ENCODE assay signal across 18 cellular contexts in genomic region chr17:63545302-63545928, GRCh38. TPM values are rescaled to one million over a fixed set of nuclear protein-coding genes. Genes with fewer than 3 reads are reported as not detected.
DNase-seq lines count a peak whose midpoint lies in the region; ATAC-seq and TF ChIP-seq lines count a peak whose summit lies in the region.
"Had no signal": no experiment of that assay in that cellular context is flagged by ENCODE, and none has a peak within 500 bp of the region (broad histone marks: within the 10 kb centered on the region; RNA-seq: fewer than 3 reads in every experiment).

No MANE protein-coding gene starts in this region.

- no peak for TF ChIP-seq CTCF in mammary epithelial cell (conservative IDR thresholded peaks at IDR 0.05 in 1 of 2, IDR thresholded peaks at IDR 0.05 in 1 of 2; ENCODE audit: extremely low read depth in 1 of 2, insufficient read depth in 1 of 2, low read depth in 1 of 2, low read length in 2 of 2)

- H3K79me2 ChIP-seq in mammary epithelial cell (ENCODE audit: insufficient read depth, low read length) = peaks cover 1% of the 10 kb centered on the region

- 3% methylated on average over 2 of the region's 2 CpGs for WGBS in mammary epithelial cell (ENCODE audit: low coverage, missing lambda C conversion rate)

- no TSS peak for BruUV-seq in mammary epithelial cell (replicated peaks; lab: Mats Ljungman, UMichigan)

- no peak overlapping the region for H3K4me2 ChIP-seq in mammary epithelial cell (ENCODE audit: insufficient read depth, low read depth, low read length)

- dilution Hi-C loops in mammary epithelial cell (cut with HindIII; ENCODE audit: low sequenced_read_pairs) = no loop called here

- H3K4me3 ChIP-seq in H7 (ENCODE audit: insufficient read depth, low read depth, low read length) (no peak overlapping the region), mammary epithelial cell (replicated peaks in 1 of 3; ENCODE audit: insufficient read depth in 1 of 3, low read depth in 2 of 3, low read length in 3 of 3) (no peak overlapping the region)
- no peak overlapping the region for H3K4me3 ChIP-seq in effector memory CD4-positive, alpha-beta T cell (ENCODE audit: insufficient read depth, low read depth, low read length, poor library complexity, severe bottlenecking)

- H3K9me3 ChIP-seq in mammary epithelial cell (replicated peaks; ENCODE audit: insufficient read depth, low read length) = no peaks in the 10 kb centered on the region
- H3K9me3 ChIP-seq in effector memory CD4-positive, alpha-beta T cell (ENCODE audit: control insufficient read depth, low read length) = no peaks in the 10 kb centered on the region

- no peaks in the 10 kb centered on the region for H3K36me3 ChIP-seq in H7 (replicated peaks; ENCODE audit: control insufficient read depth, insufficient read depth, low read length)
- H3K36me3 ChIP-seq in mammary epithelial cell (ENCODE audit: insufficient read depth, low read length) = no peaks in the 10 kb centered on the region
- H3K36me3 ChIP-seq in effector memory CD4-positive, alpha-beta T cell (ENCODE audit: control insufficient read depth, insufficient read depth, low read length) = no peaks in the 10 kb centered on the region

- in situ Hi-C loops in mammary epithelial cell (cut with MboI; ENCODE audit: low sequenced_read_pairs in 2 of 2) = no loop called here

- no peak overlapping the region for H3K27ac ChIP-seq in mammary epithelial cell (ENCODE audit: insufficient read depth, low read depth, low read length)
- H3K27ac ChIP-seq in effector memory CD4-positive, alpha-beta T cell (ENCODE audit: insufficient read depth, low read length, poor library complexity, severe bottlenecking) = no peak overlapping the region
- H3K27ac ChIP-seq: C4-2B, HL-60 had no signal

- peak overlapping the region; percentile 52 for H2AFZ ChIP-seq in mammary epithelial cell (ENCODE audit: low read depth, low read length)

- peak; percentile 9 for DNase-seq in AG20443 (ENCODE audit: low spot score)
- peak; percentile 26 for DNase-seq in H7
- DNase-seq in mammary epithelial cell = no peak
- peak; percentile 78 for DNase-seq in mesenteric fat pad (ENCODE audit: low spot score)
- no peak for DNase-seq in activated CD4-positive, CD25-positive, alpha-beta regulatory T cell (lab: John Stamatoyannopoulos, UW)
- no peak for DNase-seq in Ammon's horn (ENCODE audit: low spot score)
- no peak for DNase-seq in effector memory CD4-positive, alpha-beta T cell
- DNase-seq: DMS79, GOT3, HFFc6, KBM-7, NCI-H1048, NCI-H345, Right ventricle myocardium superior had no signal

- no peak overlapping the region for H3K9ac ChIP-seq in mammary epithelial cell (ENCODE audit: insufficient read depth, low read length)

- CTCF ChIA-PET in mammary epithelial cell (lab: Charles Lee; ENCODE audit: low non-redundant PET) = no interaction called here

- H3K4me1 ChIP-seq in mammary epithelial cell (ENCODE audit: insufficient read depth, low read length) = peaks cover 23% of the 10 kb centered on the region
- H3K4me1 ChIP-seq in effector memory CD4-positive, alpha-beta T cell (ENCODE audit: control insufficient read depth, insufficient read depth, low read length, poor library complexity, severe bottlenecking) = peaks cover 4% of the 10 kb centered on the region

- no peaks in the 10 kb centered on the region for H4K20me1 ChIP-seq in mammary epithelial cell (ENCODE audit: insufficient read depth, low read length)

- intact Hi-C loops in mammary epithelial cell (cut with micrococcal nuclease) = no loop called here

- ATAC-seq in GM21367 (IDR thresholded peaks at IDR 0.05; ENCODE audit: unreplicated experiment) = no peak
- ATAC-seq: Panc1 had no signal

- no peaks in the 10 kb centered on the region for H3K27me3 ChIP-seq in H7 (ENCODE audit: control insufficient read depth, insufficient read depth, low read length)
- H3K27me3 ChIP-seq in mammary epithelial cell (ENCODE audit: insufficient read depth, low read length) = no peaks in the 10 kb centered on the region
- H3K27me3 ChIP-seq in effector memory CD4-positive, alpha-beta T cell (replicated peaks; ENCODE audit: control insufficient read depth, insufficient read depth, low read length, poor library complexity, severe bottlenecking) = no peaks in the 10 kb centered on the region

RNA-seq across cellular contexts. Expression of gene DCAF7, which starts 4.9 kb away (rescaled TPM):
- 60.8 and 68.2 TPM in 2 replicates for total RNA-seq in H7 (2014; rRNA removed; shearing (Covaris generic))
- total RNA-seq in mammary epithelial cell (10 to 100 TPM; 47.5 to 71.3 TPM), mesenteric fat pad (49.6 TPM)
- 64.9 TPM for polyA plus RNA-seq in mammary epithelial cell
- 93.3 TPM for polyA minus RNA-seq in mammary epithelial cell

RNA-seq across cellular contexts. Expression of gene KCNH6, which starts 22.3 kb away (rescaled TPM):
- 1.5 and 1.6 TPM in 2 replicates for total RNA-seq in H7 (2014; rRNA removed; shearing (Covaris generic))
- total RNA-seq in mammary epithelial cell = not detected
- not detected for polyA plus RNA-seq in mammary epithelial cell
- not detected for polyA minus RNA-seq in mammary epithelial cell
- total RNA-seq in mesenteric fat pad = not detected
- total RNA-seq: HFFc6, Right ventricle myocardium superior had no signal

RNA-seq across cellular contexts. Expression of gene TACO1, which starts 55.3 kb away (rescaled TPM):
- 20.0 and 22.2 TPM in 2 replicates for total RNA-seq in H7 (2014; rRNA removed; shearing (Covaris generic))
- 10 to 100 TPM; 14.5 to 28.7 TPM for total RNA-seq in mammary epithelial cell
- polyA plus RNA-seq in mammary epithelial cell = 25.1 TPM
- polyA minus RNA-seq in mammary epithelial cell = 19.2 TPM
- total RNA-seq in mesenteric fat pad = 17.1 TPM

Comparison
In these comparisons a context has a peak if more than half of its experiments do, and no peak if none do; other contexts are left out.
1. DNase-seq: peak in AG20443 (single experiment), H7 (single experiment) and mesenteric fat pad (single experiment); none in mammary epithelial cell (single experiment), activated CD4-positive, CD25-positive, alpha-beta regulatory T cell (0 of 4), Ammon's horn (single experiment) and effector memory CD4-positive, alpha-beta T cell (0 of 3).